ENCODE assay signal across 18 cellular contexts in the genomic region with DNA sequence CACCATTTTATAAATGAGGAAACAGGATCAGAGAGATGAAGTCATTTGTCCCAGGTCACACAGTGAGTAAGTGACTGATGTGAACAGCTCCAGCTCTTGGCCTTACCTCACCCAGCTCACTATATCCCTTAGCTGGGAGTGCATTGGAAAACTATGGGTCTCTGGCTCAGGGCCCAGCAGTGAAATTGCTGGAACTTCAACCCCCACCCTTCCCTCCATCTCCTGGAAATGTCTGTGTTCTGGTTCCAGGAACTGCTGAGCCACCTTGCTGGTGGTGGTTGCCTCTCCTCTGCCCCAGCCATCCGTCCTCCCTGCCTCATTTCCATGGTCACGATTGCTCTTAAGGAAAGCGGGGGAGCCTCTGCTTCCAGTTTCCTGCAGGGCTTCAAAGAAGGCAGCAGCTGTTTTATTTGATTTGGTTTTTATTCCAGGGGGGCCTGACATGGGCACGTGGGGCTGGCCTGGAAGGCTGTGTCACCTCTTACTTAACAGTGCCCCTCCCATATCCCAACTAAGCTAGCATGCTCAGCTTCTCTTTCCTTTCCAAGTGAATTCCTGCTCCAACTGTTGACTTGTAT. TPM values are rescaled to one million over a fixed set of nuclear protein-coding genes. Genes with fewer than 3 reads are reported as not detected.
A peak's percentile ranks its signal among the peaks of the same experiment; 100 is the strongest.
DNase-seq lines count a peak whose midpoint lies in the region; ATAC-seq and TF ChIP-seq lines count a peak whose summit lies in the region.
"Had no signal": no experiment of that assay in that cellular context is flagged by ENCODE, and none has a peak within 500 bp of the region (broad histone marks: within the 10 kb centered on the region; RNA-seq: fewer than 3 reads in every experiment).

No MANE protein-coding gene starts in this region.

- peaks cover 10% of the 10 kb centered on the region for H3K4me1 ChIP-seq in left ventricle myocardium inferior
- no peaks in the 10 kb centered on the region for H3K4me1 ChIP-seq in gastrocnemius medialis
- H3K4me1 ChIP-seq: BE2C, parathyroid adenoma had no signal

- TF ChIP-seq CTCF in cardiac fibroblast (IDR thresholded peaks at IDR 0.05; ENCODE audit: low read depth, low read length) (no peak), left ventricle myocardium inferior (IDR thresholded peaks at IDR 0.05; ENCODE audit: borderline replicate concordance) (no peak), gastrocnemius medialis (IDR thresholded peaks at IDR 0.05 in 4 of 5, conservative IDR thresholded peaks at IDR 0.05 in 1 of 5) (no peak), glutamatergic neuron (IDR thresholded peaks at IDR 0.05; ENCODE audit: partially characterized antibody, unreplicated experiment) (no peak)
- TF ChIP-seq CTCF in CD4-positive, alpha-beta T cell (IDR thresholded peaks at IDR 0.05): no peak

- intact Hi-C loops in left ventricle myocardium inferior (cut with micrococcal nuclease): no loop called here
- intact Hi-C loops in gastrocnemius medialis (cut with DNase I; ENCODE audit: low total_unique reads): no loop called here
- intact Hi-C loops in CD4-positive, alpha-beta T cell (cut with DNase I, micrococcal nuclease): no loop called here

- H3K36me3 ChIP-seq in left ventricle myocardium inferior: no peaks in the 10 kb centered on the region
- no peaks in the 10 kb centered on the region for H3K36me3 ChIP-seq in gastrocnemius medialis
- H3K36me3 ChIP-seq: BE2C had no signal

- H3K27ac ChIP-seq in left ventricle myocardium inferior (replicated peaks) (peak overlapping the region; percentile 50), gastrocnemius medialis (peak overlapping the region in 2 of 4 donors; percentile 16 to 18)
- no peak overlapping the region for H3K27ac ChIP-seq in CD4-positive, alpha-beta T cell (ENCODE audit: low read depth, low read length)
- H3K27ac ChIP-seq: parathyroid adenoma had no signal

- H3K27me3 ChIP-seq in left ventricle myocardium inferior (ENCODE audit: low read depth) (no peaks in the 10 kb centered on the region), gastrocnemius medialis (no peaks in the 10 kb centered on the region)
- H3K27me3 ChIP-seq in CD4-positive, alpha-beta T cell (ENCODE audit: control insufficient read depth, insufficient read depth, low read length): no peaks in the 10 kb centered on the region
- H3K27me3 ChIP-seq: BE2C had no signal

- H3K4me3 ChIP-seq in cardiac fibroblast (replicated peaks in 1 of 2; ENCODE audit: low read depth in 2 of 2, low read length in 2 of 2): no peak overlapping the region
- H3K4me3 ChIP-seq in left ventricle myocardium inferior: no peak overlapping the region
- no peak overlapping the region for H3K4me3 ChIP-seq in gastrocnemius medialis
- H3K4me3 ChIP-seq: coronary artery had no signal

- no peak overlapping the region for H3K27ac Mint-ChIP-seq in effector memory CD8-positive, alpha-beta T cell
- H3K27ac Mint-ChIP-seq in glutamatergic neuron (ENCODE audit: unreplicated experiment): no peak overlapping the region
- no peak overlapping the region for H3K27ac Mint-ChIP-seq in CD4-positive, alpha-beta T cell
- H3K27ac Mint-ChIP-seq: mesothelial cell of epicardium; T-helper 2 cell treated with Interferon-gamma antibody and Interleukin-4, amounts not matched to agents 5 μg/mL and 100 μg/mL, for 36 hours had no signal

- CTCF ChIA-PET in CD4-positive, alpha-beta T cell (lab: Charles Lee): no interaction called here

- H3K4me3 Mint-ChIP-seq in effector memory CD8-positive, alpha-beta T cell: no peak overlapping the region
- no peak overlapping the region for H3K4me3 Mint-ChIP-seq in glutamatergic neuron (ENCODE audit: unreplicated experiment)
- no peak overlapping the region for H3K4me3 Mint-ChIP-seq in CD4-positive, alpha-beta T cell
- H3K4me3 Mint-ChIP-seq: mesothelial cell of epicardium; T-helper 2 cell treated with Interferon-gamma antibody and Interleukin-4, amounts not matched to agents 5 μg/mL and 100 μg/mL, for 36 hours had no signal

- POLR2A ChIA-PET in CD4-positive, alpha-beta T cell (lab: Charles Lee): no interaction called here

- in situ Hi-C loops in gastrocnemius medialis (cut with MboI; ENCODE audit: low sequenced_read_pairs in 4 of 4): no loop called here

- DNase-seq in HT1080 (ENCODE audit: low read depth): peak; percentile 4
- DNase-seq in cardiac fibroblast (ENCODE audit: low read depth in 2 of 2): peak; percentile 12 to 80
- DNase-seq in left ventricle myocardium inferior: peak; percentile 18
- DNase-seq in gastrocnemius medialis: no peak
- DNase-seq in effector memory CD8-positive, alpha-beta T cell: no peak
- no peak for DNase-seq in glutamatergic neuron
- no peak for DNase-seq in globus pallidus (ENCODE audit: low spot score)
- no peak for DNase-seq in CD4-positive, alpha-beta T cell
- DNase-seq: activated CD4-positive, alpha-beta T cell treated with anti-CD3 and anti-CD28 coated beads for 48 hours; activated T-cell treated with anti-CD3 and anti-CD28 coated beads, Interleukin-2, amount 50 U/mL, for 1 hour; BE2C; DMS153; NCI-H2081 treated with DMSO at 0.1 percent for 48 hours; NCI-H774 had no signal

- no peaks in the 10 kb centered on the region for H3K4me1 Mint-ChIP-seq in effector memory CD8-positive, alpha-beta T cell (ENCODE audit: low read depth in 2 of 2)
- H3K4me1 Mint-ChIP-seq in glutamatergic neuron (ENCODE audit: low read depth, unreplicated experiment): no peaks in the 10 kb centered on the region
- H3K4me1 Mint-ChIP-seq in CD4-positive, alpha-beta T cell (ENCODE audit: low read depth): no peaks in the 10 kb centered on the region

- peaks cover 9 to 14% of the 10 kb centered on the region in 2 donors for H3K27me3 Mint-ChIP-seq in effector memory CD8-positive, alpha-beta T cell
- H3K27me3 Mint-ChIP-seq in glutamatergic neuron (ENCODE audit: unreplicated experiment): peaks cover 3% of the 10 kb centered on the region
- no peaks in the 10 kb centered on the region for H3K27me3 Mint-ChIP-seq in CD4-positive, alpha-beta T cell

- peak; percentile 19 to 44 for ATAC-seq in gastrocnemius medialis
- no peak for ATAC-seq in effector memory CD8-positive, alpha-beta T cell (replicated peaks)
- ATAC-seq in CD4-positive, alpha-beta T cell (ENCODE audit: poor library complexity): no peak

- H3K9me3 ChIP-seq in left ventricle myocardium inferior (replicated peaks): no peaks in the 10 kb centered on the region
- H3K9me3 ChIP-seq in gastrocnemius medialis: no peaks in the 10 kb centered on the region
- no peaks in the 10 kb centered on the region for H3K9me3 ChIP-seq in CD4-positive, alpha-beta T cell (ENCODE audit: control insufficient read depth, low read length)
- H3K9me3 ChIP-seq: BE2C had no signal

- H3K9me3 Mint-ChIP-seq in effector memory CD8-positive, alpha-beta T cell: no peaks in the 10 kb centered on the region
- H3K9me3 Mint-ChIP-seq in glutamatergic neuron (ENCODE audit: unreplicated experiment): no peaks in the 10 kb centered on the region
- H3K9me3 Mint-ChIP-seq in CD4-positive, alpha-beta T cell: no peaks in the 10 kb centered on the region
- H3K9me3 Mint-ChIP-seq: T-helper 2 cell treated with Interferon-gamma antibody and Interleukin-4, amounts not matched to agents 5 μg/mL and 100 μg/mL, for 36 hours had no signal

- TF ChIP-seq POLR2A in gastrocnemius medialis (IDR thresholded peaks at IDR 0.05): no peak

- H3K36me3 Mint-ChIP-seq in effector memory CD8-positive, alpha-beta T cell (ENCODE audit: insufficient read depth): no peaks in the 10 kb centered on the region
- H3K36me3 Mint-ChIP-seq in glutamatergic neuron (ENCODE audit: unreplicated experiment): no peaks in the 10 kb centered on the region
- H3K36me3 Mint-ChIP-seq in CD4-positive, alpha-beta T cell (ENCODE audit: low read depth): no peaks in the 10 kb centered on the region
- H3K36me3 Mint-ChIP-seq: mesothelial cell of epicardium had no signal

RNA-seq across cellular contexts. Expression of a gene that starts 46.2 kb away (rescaled TPM):
- total RNA-seq in HT1080 (2014; rRNA removed; shearing (Covaris generic)): 33.7 and 43.1 TPM in 2 replicates
- 35.6 and 38.6 TPM in 2 replicates for polyA plus RNA-seq in HT1080 (2015; cell fraction: cytosol; rRNA removed)
- polyA plus RNA-seq in HT1080 (2015; cell fraction: nucleus; rRNA removed): 124 and 127 TPM in 2 replicates
- 11.1 TPM for total RNA-seq in left ventricle myocardium inferior
- total RNA-seq in gastrocnemius medialis: 1 to 10 TPM; 3.3 to 9.5 (median 6.1) TPM
- 45.3 TPM for total RNA-seq in glutamatergic neuron (ENCODE audit: unreplicated experiment)
- total RNA-seq in CD4-positive, alpha-beta T cell: 1 to 10 TPM; 6.4 to 9.9 TPM

RNA-seq across cellular contexts. Expression of a gene that starts 49.7 kb away (rescaled TPM):
- total RNA-seq in HT1080 (2014; rRNA removed; shearing (Covaris generic)): 19.4 and 23.1 TPM in 2 replicates
- 8.8 and 11.9 TPM in 2 replicates for polyA plus RNA-seq in HT1080 (2015; cell fraction: cytosol; rRNA removed)
- 15.9 and 17.0 TPM in 2 replicates for polyA plus RNA-seq in HT1080 (2015; cell fraction: nucleus; rRNA removed)
- total RNA-seq in left ventricle myocardium inferior: 247 TPM
- total RNA-seq in gastrocnemius medialis: 100 to 1,000 TPM in 2 of 4 donors, 10 to 100 TPM in 2; 85.2 to 283 (median 126) TPM
- 56.5 TPM for total RNA-seq in glutamatergic neuron (ENCODE audit: unreplicated experiment)
- 10 to 100 TPM; 38.1 to 38.9 TPM for total RNA-seq in CD4-positive, alpha-beta T cell

Comparison
In these comparisons a context has a peak if more than half of its experiments do, and no peak if none do; other contexts are left out.
1. DNase-seq: peak in HT1080 (single experiment), cardiac fibroblast (2 of 2) and left ventricle myocardium inferior (single experiment); none in gastrocnemius medialis (0 of 2), effector memory CD8-positive, alpha-beta T cell (0 of 3), glutamatergic neuron (single experiment), globus pallidus (single experiment) and CD4-positive, alpha-beta T cell (0 of 10).
2. ATAC-seq: peak in gastrocnemius medialis (2 of 2); none in effector memory CD8-positive, alpha-beta T cell (single experiment) and CD4-positive, alpha-beta T cell (single experiment).